In genomic region chr21:31659286-31660133, GRCh38 we compare ENCODE assay signal across 8 cellular contexts. TPM values are rescaled to one million over a fixed set of nuclear protein-coding genes. Genes with fewer than 3 reads are reported as not detected.
DNase-seq lines count a peak whose midpoint lies in the region; ATAC-seq and TF ChIP-seq lines count a peak whose summit lies in the region.

SOD1 (plus strand) TSS chr21:31659693; CDS start chr21:31659770, 77 bp downstream.

- TF ChIP-seq POLR2A in GM10847 (IDR thresholded peaks at IDR 0.05; ENCODE audit: extremely low read depth, insufficient read length): peak; percentile 98

- ATAC-seq in HG02642 (IDR thresholded peaks at IDR 0.05; ENCODE audit: poor library complexity, unreplicated experiment): peak; percentile 96
- ATAC-seq in activated naive CD4-positive, alpha-beta T cell treated with anti-CD3 and anti-CD28 coated beads, Interleukin-2, amount 50 U/mL, for 72 hours: peak; percentile 90
- ATAC-seq in omental fat pad (ENCODE audit: low FRiP score): peak; percentile 97

- DNase-seq in NCI-H1105 (lab: John Stamatoyannopoulos, UW) (peak; percentile 92), SKM-1 (lab: John Stamatoyannopoulos, UW; ENCODE audit: unreplicated experiment) (peak; percentile 92), glomerular visceral epithelial cell (ENCODE audit: extremely low spot score) (peak; percentile 93), omental fat pad (ENCODE audit: low spot score) (peak; percentile 69)
- DNase-seq in activated naive CD4-positive, alpha-beta T cell treated with anti-CD3 and anti-CD28 coated beads, Interleukin-2, amount 50 U/mL, for 72 hours (ENCODE audit: low spot score in 2 of 2): peak; percentile 95 to 98

- peak within 1 kb of the TSS; percentile 92 to 99 for H3K27ac Mint-ChIP-seq in activated naive CD4-positive, alpha-beta T cell treated with anti-CD3 and anti-CD28 coated beads, Interleukin-2, amount 50 U/mL, for 72 hours

- H3K36me3 Mint-ChIP-seq in activated naive CD4-positive, alpha-beta T cell treated with anti-CD3 and anti-CD28 coated beads, Interleukin-2, amount 50 U/mL, for 72 hours: peaks cover 30 to 42% of the 10 kb centered on the region in 2 donors

- H3K27ac ChIP-seq in temporal lobe (ENCODE audit: low read depth, low read length): peak within 1 kb of the TSS; percentile 97

- peaks cover 0 to 4% of the 10 kb centered on the region in 2 donors for H3K9me3 Mint-ChIP-seq in activated naive CD4-positive, alpha-beta T cell treated with anti-CD3 and anti-CD28 coated beads, Interleukin-2, amount 50 U/mL, for 72 hours

- no peak for TF ChIP-seq CTCF in omental fat pad (IDR thresholded peaks at IDR 0.05)

RNA-seq across cellular contexts. Expression of gene SOD1, which starts in this region (rescaled TPM):
- total RNA-seq in activated naive CD4-positive, alpha-beta T cell treated with anti-CD3 and anti-CD28 coated beads, Interleukin-2, amount 50 U/mL, for 72 hours: 100 to 1,000 TPM; 193 to 270 TPM
- 100 to 1,000 TPM; 160 to 389 (median 286) TPM for total RNA-seq in omental fat pad
- 87.3 TPM for total RNA-seq in temporal lobe

Comparison
In these comparisons a context has a peak if more than half of its experiments do, and no peak if none do; other contexts are left out.
1. Peak in every context shown above with its lines: DNase-seq, ATAC-seq and H3K27ac ChIP-seq.